Comparison of ENCODE assay signal across 15 cellular contexts in genomic region chr15:68017221-68017620, GRCh38. TPM values are rescaled to one million over a fixed set of nuclear protein-coding genes. Genes with fewer than 3 reads are reported as not detected.
DNase-seq lines count a peak whose midpoint lies in the region; ATAC-seq and TF ChIP-seq lines count a peak whose summit lies in the region.
"Had no signal": no experiment of that assay in that cellular context is flagged by ENCODE, and none has a peak within 500 bp of the region (broad histone marks: within the 10 kb centered on the region; RNA-seq: fewer than 3 reads in every experiment).

No MANE protein-coding gene starts in this region.

- no peak overlapping the region for H3K4me2 ChIP-seq in smooth muscle cell

- H2AFZ ChIP-seq in smooth muscle cell (ENCODE audit: low read depth) = no peak overlapping the region

- H3K27me3 ChIP-seq in RWPE2 (ENCODE audit: insufficient read depth, poor library complexity, severe bottlenecking) (no peaks in the 10 kb centered on the region), smooth muscle cell (ENCODE audit: low read depth) (no peaks in the 10 kb centered on the region), aorta (ENCODE audit: control insufficient read depth in 1 of 2, insufficient read depth in 2 of 2, low read length in 1 of 2) (no peaks in the 10 kb centered on the region)

- 56% methylated on average over 5 of the region's 5 CpGs for WGBS in smooth muscle cell (ENCODE audit: low lambda C conversion rate)
- WGBS in aorta, 2 donors = 82 to 83% methylated on average over 5 of the region's 5 CpGs

- ATAC-seq in RWPE2 (ENCODE audit: low read depth) (peak; percentile 48; the same call in 1 of the 3 replicates), HG03354 (IDR thresholded peaks at IDR 0.05; ENCODE audit: poor library complexity, severe bottlenecking, unreplicated experiment) (no peak), GM19463 (IDR thresholded peaks at IDR 0.05; ENCODE audit: unreplicated experiment) (no peak), aorta (ENCODE audit: low FRiP score) (no peak)

- H4K20me1 ChIP-seq in smooth muscle cell (ENCODE audit: low read depth) = no peaks in the 10 kb centered on the region

- H3K4me3 ChIP-seq in RWPE2 (ENCODE audit: severe bottlenecking) = no peak overlapping the region
- H3K4me3 ChIP-seq in smooth muscle cell = no peak overlapping the region
- H3K4me3 ChIP-seq in aorta (ENCODE audit: low read length in 2 of 2) = no peak overlapping the region

- TF ChIP-seq CTCF in RWPE2 (IDR thresholded peaks at IDR 0.05; ENCODE audit: poor library complexity, severe bottlenecking) = no peak
- TF ChIP-seq CTCF in smooth muscle cell (IDR thresholded peaks at IDR 0.05; ENCODE audit: borderline replicate concordance, insufficient read depth, poor library complexity, severe bottlenecking) = no peak

- H3K79me2 ChIP-seq in smooth muscle cell (ENCODE audit: low read depth) = no peaks in the 10 kb centered on the region

- H3K4me1 ChIP-seq in RWPE2 (ENCODE audit: insufficient read depth, poor library complexity, severe bottlenecking) = no peaks in the 10 kb centered on the region
- no peaks in the 10 kb centered on the region for H3K4me1 ChIP-seq in smooth muscle cell (ENCODE audit: low read depth)
- H3K4me1 ChIP-seq in aorta (ENCODE audit: control insufficient read depth in 1 of 2, insufficient read depth in 2 of 2, low read length in 2 of 2) = no peaks in the 10 kb centered on the region

- DNase-seq in ELF-1 (ENCODE audit: low read depth, low spot score) (peak; percentile 84), RWPE2 (ENCODE audit: low spot score) (no peak), kidney tubule cell (ENCODE audit: low spot score) (peak; percentile 43), smooth muscle cell (lab: John Stamatoyannopoulos, UW; ENCODE audit: unreplicated experiment) (no peak), GM19240 (ENCODE audit: insufficient read length, low spot score) (no peak), aorta (no peak)
- DNase-seq: AML-193, H7, IMR-90, Karpas-422, NCI-H187, NCI-H69, SIG-M5 had no signal

- no peak overlapping the region for H3K9ac ChIP-seq in smooth muscle cell (ENCODE audit: low read depth)

- H3K9me3 ChIP-seq in RWPE2 (ENCODE audit: severe bottlenecking) (no peaks in the 10 kb centered on the region), smooth muscle cell (replicated peaks; ENCODE audit: low read depth) (no peaks in the 10 kb centered on the region), aorta (ENCODE audit: control insufficient read depth, low read length) (no peaks in the 10 kb centered on the region)

- H3F3A ChIP-seq in smooth muscle cell (ENCODE audit: low read depth) = no peaks in the 10 kb centered on the region

- no peak overlapping the region for H3K27ac ChIP-seq in RWPE2 (ENCODE audit: poor library complexity, severe bottlenecking)
- H3K27ac ChIP-seq in smooth muscle cell (ENCODE audit: low read depth) = peak overlapping the region; percentile 57
- no peak overlapping the region for H3K27ac ChIP-seq in aorta (ENCODE audit: low read depth in 1 of 2, low read length in 2 of 2)

- intact Hi-C loops in aorta (cut with DNase I) = no loop called here

- no peaks in the 10 kb centered on the region for H3K36me3 ChIP-seq in RWPE2 (ENCODE audit: low read depth)
- H3K36me3 ChIP-seq in smooth muscle cell (ENCODE audit: low read depth) = no peaks in the 10 kb centered on the region
- H3K36me3 ChIP-seq in aorta (ENCODE audit: control insufficient read depth in 1 of 2, insufficient read depth in 2 of 2, low read length in 1 of 2) = no peaks in the 10 kb centered on the region

RNA-seq across cellular contexts. Expression of gene PIAS1, which starts 36.9 kb away (rescaled TPM):
- total RNA-seq in smooth muscle cell (56.1 and 66.5 TPM in 2 replicates), aorta (10 to 100 TPM; 43.6 to 62.9 TPM)
- polyA plus RNA-seq in smooth muscle cell (42.6 and 46.4 TPM in 2 replicates), aorta (10 to 100 TPM in 1 of 2 donors, 1 to 10 TPM in 1; 7.0 to 13.4 TPM)

Comparison
In these comparisons a context has a peak if more than half of its experiments do, and no peak if none do; other contexts are left out.
1. DNase-seq: peak in ELF-1 (single experiment) and kidney tubule cell (single experiment); none in RWPE2 (single experiment), smooth muscle cell (single experiment), GM19240 (single experiment) and aorta (0 of 2).